In the genomic region with DNA sequence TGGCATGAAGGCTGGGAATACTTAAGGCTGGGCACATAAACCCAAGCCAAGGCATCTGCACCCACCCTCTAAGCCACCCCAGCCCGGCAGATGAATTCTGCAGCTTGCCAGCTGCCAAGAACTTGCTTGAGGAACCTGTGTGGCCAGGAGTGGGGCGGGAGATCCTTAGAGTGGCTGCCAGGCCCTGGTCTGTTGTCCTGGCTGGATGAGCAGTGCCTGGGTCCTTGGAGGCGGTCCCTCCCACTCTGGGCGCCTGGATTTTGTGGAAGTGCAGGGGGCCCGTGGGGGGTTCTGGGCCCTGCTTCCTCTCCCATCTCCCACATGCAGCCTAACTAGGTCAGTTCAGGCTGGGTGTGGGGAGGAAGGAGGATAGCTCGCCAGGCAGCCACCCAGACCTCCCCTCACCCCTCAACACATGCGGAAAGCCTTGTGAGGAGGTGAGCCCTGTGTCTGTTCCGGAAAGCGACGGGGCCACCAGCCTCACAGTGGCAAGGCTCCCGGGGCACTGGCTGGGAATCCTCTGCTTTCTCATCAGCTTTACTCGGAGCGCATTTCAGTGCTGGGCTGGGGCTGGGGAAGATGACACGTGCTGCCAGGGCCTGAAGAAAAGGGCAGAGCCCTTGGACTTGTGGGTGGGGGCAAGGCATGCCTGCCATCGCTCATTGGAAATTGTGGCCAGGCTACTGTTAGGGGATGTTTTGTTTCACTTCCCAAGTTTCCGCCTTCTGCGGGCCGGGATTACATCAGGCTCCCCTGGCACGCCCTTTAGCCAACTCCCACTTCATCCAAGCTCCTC, we compare ENCODE assay signal across 1 cellular context.
TF ChIP-seq lines count a peak whose summit lies in the region.

No MANE protein-coding gene starts in this region.

TF ChIP-seq in K562, 482 proteins besides CTCF, POLR2A, EP300 and RAD21:
- TF ChIP-seq ZKSCAN1 (IDR thresholded peaks at IDR 0.05; ENCODE audit: low read depth, low read length) (no peak), MNT (conservative IDR thresholded peaks at IDR 0.05) (no peak), RBM15 (IDR thresholded peaks at IDR 0.05; ENCODE audit: insufficient read depth, low read length) (no peak), MECOM (CRISPR knock-in tag; IDR thresholded peaks at IDR 0.05) (no peak)
- TF ChIP-seq, protein P1, sequence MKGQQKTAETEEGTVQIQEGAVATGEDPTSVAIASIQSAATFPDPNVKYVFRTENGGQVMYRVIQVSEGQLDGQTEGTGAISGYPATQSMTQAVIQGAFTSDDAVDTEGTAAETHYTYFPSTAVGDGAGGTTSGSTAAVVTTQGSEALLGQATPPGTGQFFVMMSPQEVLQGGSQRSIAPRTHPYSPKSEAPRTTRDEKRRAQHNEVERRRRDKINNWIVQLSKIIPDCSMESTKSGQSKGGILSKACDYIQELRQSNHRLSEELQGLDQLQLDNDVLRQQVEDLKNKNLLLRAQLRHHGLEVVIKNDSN (CRISPR knock-in tag; IDR thresholded peaks at IDR 0.05): 0 out of 2 replicates have a peak, but pooled peaks have one; percentile 14
TF ChIP-seq in K562: peak in this region for 1.
